In genomic region chr1:32789356-32789755, GRCh38 we compare ENCODE assay signal across 8 cellular contexts. TPM values are rescaled to one million over a fixed set of nuclear protein-coding genes. Genes with fewer than 3 reads are reported as not detected.
A peak's percentile ranks its signal among the peaks of the same experiment; 100 is the strongest.
DNase-seq lines count a peak whose midpoint lies in the region; ATAC-seq, FAIRE-seq and TF ChIP-seq lines count a peak whose summit lies in the region.
"Not testable (repeated sequence)": the region's sequence is repeated elsewhere in the genome, so short reads cannot be mapped to it uniquely, and the experiment has no call there.

No MANE protein-coding gene starts in this region.

- not testable (repeated sequence) for TF ChIP-seq CTCF in Panc1 (IDR thresholded peaks at IDR 0.05); endothelial cell of umbilical vein (IDR thresholded peaks at IDR 0.05; ENCODE audit: extremely low read depth in 1 of 2, insufficient read depth in 1 of 2, low read depth in 1 of 2, low read length in 2 of 2); gastroesophageal sphincter (IDR thresholded peaks at IDR 0.05); omental fat pad (IDR thresholded peaks at IDR 0.05)

- intact Hi-C loops in Panc1 (cut with micrococcal nuclease; ENCODE audit: unreplicated experiment); endothelial cell of umbilical vein (cut with micrococcal nuclease); aorta (cut with DNase I): not testable (repeated sequence)

- H3K36me3 ChIP-seq in Panc1 (ENCODE audit: control insufficient read depth, insufficient read depth, low read length) (peaks cover 37% of the 10 kb centered on the region), gastroesophageal sphincter (peaks cover 3 to 91% of the 10 kb centered on the region in 2 donors)
- H3K36me3 ChIP-seq in endothelial cell of umbilical vein (ENCODE audit: control insufficient read depth in 2 of 2, extremely low read depth in 1 of 2, insufficient read depth in 2 of 2, low read length in 2 of 2); aorta (ENCODE audit: control insufficient read depth in 1 of 2, insufficient read depth in 2 of 2, low read length in 1 of 2): not testable (repeated sequence)

- not testable (repeated sequence) for H3K4me2 ChIP-seq in endothelial cell of umbilical vein (ENCODE audit: insufficient read depth, low read length)

- not testable (repeated sequence) for FAIRE-seq in endothelial cell of umbilical vein (lab: Jason Lieb, UNC)

- not testable (repeated sequence) for TF ChIP-seq EP300 in gastroesophageal sphincter (IDR thresholded peaks at IDR 0.05)

- in situ Hi-C loops in Panc1 (cut with HindIII; ENCODE audit: low pct_unique_long_range_greater_than_20kb, low sequenced_read_pairs) = not testable (repeated sequence)

- not testable (repeated sequence) for H3K4me3 ChIP-seq in Panc1 (ENCODE audit: low read depth in 2 of 2, low read length in 2 of 2); endothelial cell of umbilical vein (replicated peaks in 1 of 3; ENCODE audit: insufficient read depth in 1 of 3, low read depth in 1 of 3, low read length in 3 of 3); gastroesophageal sphincter; aorta (ENCODE audit: low read length in 2 of 2)

- CTCF ChIA-PET in Panc1 (lab: Charles Lee) = not testable (repeated sequence)
- CTCF ChIA-PET in endothelial cell of umbilical vein (lab: Charles Lee) = interaction anchor here (0.7 to 3.1 kb wide), 2 partner anchors 16 to 77 kb away, joined by 3 to 16 read pairs; no protein-coding TSS in a partner anchor

- H3K27ac ChIP-seq in Panc1 (ENCODE audit: low read length); endothelial cell of umbilical vein (ENCODE audit: insufficient read depth, low read depth, low read length); aorta (ENCODE audit: low read depth in 1 of 2, low read length in 2 of 2): not testable (repeated sequence)
- peak overlapping the region in 1 of 4 donors; percentile 51 for H3K27ac ChIP-seq in gastroesophageal sphincter

- ATAC-seq in Panc1 (peak; percentile 62; the same call in 1 of the 2 replicates), gastroesophageal sphincter (peak; percentile 86), omental fat pad (ENCODE audit: low FRiP score) (peak; percentile 77), aorta (ENCODE audit: low FRiP score) (peak; percentile 52)

- not testable (repeated sequence) for BruUV-seq in Panc1 (replicated peaks; lab: Mats Ljungman, UMichigan); endothelial cell of umbilical vein (replicated peaks; lab: Mats Ljungman, UMichigan)

- H3K4me1 ChIP-seq in Panc1 (ENCODE audit: control insufficient read depth, insufficient read depth, low read length); endothelial cell of umbilical vein (ENCODE audit: control insufficient read depth, extremely low read depth, insufficient read depth, low read length); aorta (ENCODE audit: control insufficient read depth in 1 of 2, insufficient read depth in 2 of 2, low read length in 2 of 2): not testable (repeated sequence)
- H3K4me1 ChIP-seq in gastroesophageal sphincter = peaks cover 0 to 18% (median 0%) of the 10 kb centered on the region in 3 donors

- H3K9me1 ChIP-seq in endothelial cell of umbilical vein (replicated peaks; ENCODE audit: control insufficient read depth, extremely low read depth, insufficient read depth, low read length) = not testable (repeated sequence)

- not testable (repeated sequence) for H2AFZ ChIP-seq in endothelial cell of umbilical vein (ENCODE audit: low read depth, low read length)

- not testable (repeated sequence) for H3K79me2 ChIP-seq in endothelial cell of umbilical vein (ENCODE audit: control insufficient read depth, insufficient read depth, low read length)

- not testable (repeated sequence) for H3K27me3 ChIP-seq in Panc1 (ENCODE audit: control insufficient read depth, insufficient read depth, low read length); endothelial cell of umbilical vein (ENCODE audit: control insufficient read depth in 2 of 2, insufficient read depth in 2 of 2, low read length in 2 of 2); gastroesophageal sphincter; aorta (ENCODE audit: control insufficient read depth in 1 of 2, insufficient read depth in 2 of 2, low read length in 1 of 2)

- peak; percentile 56 for DNase-seq in COLO829 (ENCODE audit: low spot score)
- DNase-seq in HPDE6-E6E7 (ENCODE audit: extremely low spot score) = peak; percentile 59
- DNase-seq in Panc1 (ENCODE audit: low read depth, low spot score) = peak; percentile 79
- DNase-seq in amniotic stem cell (lab: John Stamatoyannopoulos, UW) = peak; percentile 41
- peak; percentile 50 for DNase-seq in endothelial cell of umbilical vein (ENCODE audit: low read depth, low spot score)
- not testable (repeated sequence) for DNase-seq in omental fat pad (ENCODE audit: low spot score); aorta

- not testable (repeated sequence) for TF ChIP-seq POLR2A in endothelial cell of umbilical vein (IDR thresholded peaks at IDR 0.05; ENCODE audit: low read depth, low read length); gastroesophageal sphincter (IDR thresholded peaks at IDR 0.05)

- not testable (repeated sequence) for H4K20me1 ChIP-seq in endothelial cell of umbilical vein (replicated peaks; ENCODE audit: control insufficient read depth, extremely low read depth, insufficient read depth, low read length)

- H3K9ac ChIP-seq in endothelial cell of umbilical vein (replicated peaks; ENCODE audit: extremely low read depth, insufficient read depth, low read length) = not testable (repeated sequence)

- POLR2A ChIA-PET in Panc1 (lab: Charles Lee) = not testable (repeated sequence)
- POLR2A ChIA-PET in endothelial cell of umbilical vein (lab: Charles Lee) = interaction anchor here (0.7 kb wide), 1 partner anchor 28 kb away, joined by 5 read pairs; no protein-coding TSS in a partner anchor

- WGBS in gastroesophageal sphincter (ENCODE audit: low coverage in 1 of 2), 2 donors = 40% methylated on average over 2 of the region's 2 CpGs; no CpG with 5 or more reads in 1 of the 2 donors
- 42 to 54% methylated on average over 2 of the region's 2 CpGs for WGBS in aorta, 2 donors

- dilution Hi-C loops in endothelial cell of umbilical vein (cut with MboI; ENCODE audit: extremely low pct_ligation_motif_present, low sequenced_read_pairs) = not testable (repeated sequence)

- not testable (repeated sequence) for H3K9me3 ChIP-seq in Panc1 (ENCODE audit: control insufficient read depth, insufficient read depth, low read depth, low read length); endothelial cell of umbilical vein (replicated peaks; ENCODE audit: control insufficient read depth, insufficient read depth, low read length); gastroesophageal sphincter; aorta (ENCODE audit: control insufficient read depth, low read length)

TF ChIP-seq in endothelial cell of umbilical vein, 7 proteins besides CTCF, POLR2A, EP300 and RAD21:
- TF ChIP-seq JUN (IDR thresholded peaks at IDR 0.05; ENCODE audit: borderline replicate concordance, insufficient read depth, insufficient read length, low read depth) = peak; percentile 19

RNA-seq across cellular contexts. Expression of gene YARS1, which starts 27.8 kb away (rescaled TPM):
- 120 TPM for total RNA-seq in Panc1 (2021; ENCODE audit: unreplicated experiment)
- polyA plus RNA-seq in Panc1 (2012; ENCODE audit: insufficient read length) = 184 TPM
- total RNA-seq in endothelial cell of umbilical vein = 130 and 144 TPM in 2 replicates
- 31.5 and 38.2 TPM in 2 replicates for polyA plus RNA-seq in endothelial cell of umbilical vein
- polyA plus RNA-seq in endothelial cell of umbilical vein (2011; cell fraction: cytosol; rRNA removed) = 49.4 and 50.9 TPM in 2 replicates
- 102 and 121 TPM in 2 replicates for polyA plus RNA-seq in endothelial cell of umbilical vein (2011; cell fraction: nucleus; rRNA removed)
- polyA plus RNA-seq in endothelial cell of umbilical vein (2012) = 77.2 and 108 TPM in 2 replicates
- polyA minus RNA-seq in endothelial cell of umbilical vein = 72.1 and 73.4 TPM in 2 replicates
- polyA minus RNA-seq in endothelial cell of umbilical vein (2011; cell fraction: cytosol; rRNA and poly(A)+ RNA removed) = 79.1 TPM
- 41.4 and 54.8 TPM in 2 replicates for polyA minus RNA-seq in endothelial cell of umbilical vein (2011; cell fraction: nucleus; rRNA and poly(A)+ RNA removed)
- total RNA-seq in gastroesophageal sphincter = 10 to 100 TPM; 29.1 to 54.1 (median 46.0) TPM
- total RNA-seq in omental fat pad = 100 to 1,000 TPM in 1 of 4 donors, 10 to 100 TPM in 3; 59.1 to 124 (median 62.6) TPM
- 10 to 100 TPM; 55.2 to 76.1 TPM for total RNA-seq in aorta
- polyA plus RNA-seq in aorta = 10 to 100 TPM; 20.4 to 38.7 TPM

RNA-seq across cellular contexts. Expression of gene S100PBP, which starts 28.1 kb away (rescaled TPM):
- 55.4 TPM for total RNA-seq in Panc1 (2021; ENCODE audit: unreplicated experiment)
- polyA plus RNA-seq in Panc1 (2012; ENCODE audit: insufficient read length) = 25.8 TPM
- 36.9 and 38.6 TPM in 2 replicates for total RNA-seq in endothelial cell of umbilical vein
- polyA plus RNA-seq in endothelial cell of umbilical vein = 15.4 and 16.4 TPM in 2 replicates
- polyA plus RNA-seq in endothelial cell of umbilical vein (2011; cell fraction: cytosol; rRNA removed) = 12.7 and 13.9 TPM in 2 replicates
- 49.7 and 54.6 TPM in 2 replicates for polyA plus RNA-seq in endothelial cell of umbilical vein (2011; cell fraction: nucleus; rRNA removed)
- polyA plus RNA-seq in endothelial cell of umbilical vein (2012) = 16.8 and 17.3 TPM in 2 replicates
- polyA minus RNA-seq in endothelial cell of umbilical vein = 26.2 and 34.7 TPM in 2 replicates
- 12.7 TPM for polyA minus RNA-seq in endothelial cell of umbilical vein (2011; cell fraction: cytosol; rRNA and poly(A)+ RNA removed)
- 27.5 and 47.7 TPM in 2 replicates for polyA minus RNA-seq in endothelial cell of umbilical vein (2011; cell fraction: nucleus; rRNA and poly(A)+ RNA removed)
- total RNA-seq in gastroesophageal sphincter = 10 to 100 TPM; 25.4 to 46.9 (median 29.8) TPM
- total RNA-seq in omental fat pad = 10 to 100 TPM; 20.4 to 47.6 (median 28.4) TPM
- total RNA-seq in aorta = 10 to 100 TPM; 37.4 to 60.7 TPM
- 10 to 100 TPM in 1 of 2 donors, 1 to 10 TPM in 1; 2.8 to 12.1 TPM for polyA plus RNA-seq in aorta
